12 cellular contexts compared by ENCODE assay signal in the genomic region with DNA sequence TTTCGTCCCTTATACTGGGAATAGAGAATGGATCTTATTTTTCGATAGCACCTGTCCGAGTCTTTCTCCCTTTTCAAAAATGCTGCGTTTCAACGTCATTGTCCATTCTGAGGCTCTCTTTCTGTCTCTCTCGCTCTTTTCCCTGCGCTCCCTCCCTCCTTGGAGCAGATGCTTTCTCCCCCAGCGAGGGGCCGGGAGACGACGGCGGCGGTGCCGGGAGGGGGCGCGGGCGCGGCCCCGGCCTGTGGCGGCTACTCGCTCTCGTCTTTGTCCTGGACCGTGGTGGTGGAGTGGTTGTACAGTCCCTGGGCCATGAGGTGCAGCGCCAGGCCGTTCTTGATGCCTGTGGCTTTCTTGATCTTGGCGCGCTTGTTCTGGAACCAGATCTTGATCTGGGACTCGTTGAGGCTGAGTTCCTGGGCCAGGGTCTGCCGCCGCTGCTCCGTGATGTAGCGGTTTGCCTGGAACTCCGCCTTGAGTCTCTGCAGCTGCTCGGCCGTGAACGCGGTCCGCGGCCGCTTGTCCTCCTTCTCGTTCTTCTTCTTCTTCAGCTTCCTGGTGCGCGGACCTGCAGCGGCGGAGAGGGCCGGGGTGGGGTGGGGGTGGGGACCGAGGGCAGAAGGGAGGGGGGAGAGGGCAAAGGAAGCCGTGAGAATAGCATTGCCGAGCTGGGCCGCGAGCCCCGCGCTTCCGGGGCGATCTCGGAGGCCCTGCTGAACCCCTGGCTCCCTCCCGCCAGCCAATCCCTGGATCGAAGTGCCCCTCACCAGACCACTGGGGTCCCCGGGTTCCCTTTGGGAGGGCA. TPM values are rescaled to one million over a fixed set of nuclear protein-coding genes. Genes with fewer than 3 reads are reported as not detected.
DNase-seq lines count a peak whose midpoint lies in the region; ATAC-seq and TF ChIP-seq lines count a peak whose summit lies in the region.
"Had no signal": no experiment of that assay in that cellular context is flagged by ENCODE, and none has a peak within 500 bp of the region (broad histone marks: within the 10 kb centered on the region; RNA-seq: fewer than 3 reads in every experiment).

No MANE protein-coding gene starts in this region.

- no peak for ATAC-seq in CD8-positive, alpha-beta T cell
- ATAC-seq in HG02870 (IDR thresholded peaks at IDR 0.05; ENCODE audit: unreplicated experiment) (no peak), GM18502 (IDR thresholded peaks at IDR 0.05; ENCODE audit: poor library complexity, unreplicated experiment) (no peak)

- TF ChIP-seq POLR2A in tibial nerve (IDR thresholded peaks at IDR 0.05): no peak

- no peak for TF ChIP-seq EP300 in tibial nerve (IDR thresholded peaks at IDR 0.05)

- DNase-seq in CD8-positive, alpha-beta T cell: peak in 1 of 7 experiments; percentile 47
- DNase-seq in MG63 (peak; percentile 73), fibroblast of mammary gland (ENCODE audit: low read depth) (no peak), trophoblast cell (no peak), tibial nerve (ENCODE audit: low spot score in 2 of 2) (no peak)
- DNase-seq in stimulated activated CD4-positive, alpha-beta T cell treated with anti-CD3 and anti-CD28 coated beads, Interleukin-1b, Interleukin-23, amount 100 ng/mL, for 48 hours: no peak
- DNase-seq: activated CD4-positive, alpha-beta T cell treated with anti-CD3 and anti-CD28 coated beads, Interleukin-2, amount 50 U/mL, for 4 hours; NCI-H1105 had no signal

- peak overlapping the region; percentile 87 for H3K4me3 Mint-ChIP-seq in CD8-positive, alpha-beta T cell

- H3K27ac ChIP-seq in CD8-positive, alpha-beta T cell (ENCODE audit: low read depth, low read length): no peak overlapping the region
- H3K27ac ChIP-seq in trophoblast cell (ENCODE audit: low read depth, low read length): no peak overlapping the region
- no peak overlapping the region for H3K27ac ChIP-seq in tibial nerve

- H2BK5ac ChIP-seq in trophoblast cell (ENCODE audit: low read depth, low read length, poor library complexity): no peak overlapping the region

- H4K91ac ChIP-seq in trophoblast cell (ENCODE audit: low read depth, low read length): peak overlapping the region; percentile 30

- no peaks in the 10 kb centered on the region for H3K36me3 Mint-ChIP-seq in CD8-positive, alpha-beta T cell

- peaks cover 9% of the 10 kb centered on the region for H3K79me2 ChIP-seq in trophoblast cell (ENCODE audit: control insufficient read depth, insufficient read depth, low read length, poor library complexity)

- H2BK12ac ChIP-seq in trophoblast cell (ENCODE audit: low read length): no peak overlapping the region

- H3K79me1 ChIP-seq in trophoblast cell (ENCODE audit: low read length): peaks cover 10% of the 10 kb centered on the region

- intact Hi-C loops in CD8-positive, alpha-beta T cell (cut with DNase I, micrococcal nuclease): no loop called here

- H3K4ac ChIP-seq in trophoblast cell (ENCODE audit: low read depth, low read length): no peak overlapping the region

- H3K4me3 ChIP-seq in CD8-positive, alpha-beta T cell (ENCODE audit: low read depth, low read length): peak overlapping the region; percentile 40
- H3K4me3 ChIP-seq in MG63 (peak overlapping the region; percentile 77), fibroblast of mammary gland (ENCODE audit: control insufficient read depth, low read depth, low read length) (peak overlapping the region; percentile 84), trophoblast cell (ENCODE audit: low read depth, low read length) (peak overlapping the region; percentile 20), tibial nerve (peak overlapping the region in 2 of 4 donors; percentile 27 to 41)

- peak overlapping the region; percentile 1 for H2AFZ ChIP-seq in trophoblast cell (ENCODE audit: insufficient read depth, low read length, poor library complexity)

- H3K9me3 Mint-ChIP-seq in CD8-positive, alpha-beta T cell: no peaks in the 10 kb centered on the region

- WGBS in trophoblast cell (ENCODE audit: extremely low coverage, insufficient coverage, insufficient read length): no CpG with 5 or more reads among the region's 59 CpGs
- 4 to 6% methylated on average over 42 to 53 of the region's 59 CpGs for WGBS in tibial nerve, 2 donors

- H3K36me3 ChIP-seq in CD8-positive, alpha-beta T cell (ENCODE audit: insufficient read depth, low read length): no peaks in the 10 kb centered on the region
- H3K36me3 ChIP-seq in MG63 (peaks cover 57% of the 10 kb centered on the region), trophoblast cell (ENCODE audit: control insufficient read depth in 1 of 2, insufficient read depth in 2 of 2, low read length in 2 of 2) (peaks cover 7 to 9% of the 10 kb centered on the region in 2 experiments), tibial nerve (no peaks in the 10 kb centered on the region)

- H2AK5ac ChIP-seq in trophoblast cell (ENCODE audit: low read length): no peak overlapping the region

- no peak overlapping the region for H3K27ac Mint-ChIP-seq in CD8-positive, alpha-beta T cell

- peak overlapping the region; percentile 50 for H3K18ac ChIP-seq in trophoblast cell (ENCODE audit: low read length)

- H3K4me1 ChIP-seq in CD8-positive, alpha-beta T cell (ENCODE audit: insufficient read depth, low read length): peaks cover 23% of the 10 kb centered on the region
- peaks cover 13% of the 10 kb centered on the region in 2 experiments for H3K4me1 ChIP-seq in trophoblast cell (ENCODE audit: control insufficient read depth in 1 of 2, insufficient read depth in 2 of 2, low read length in 2 of 2)
- peaks cover 0 to 52% (median 15%) of the 10 kb centered on the region in 4 donors for H3K4me1 ChIP-seq in tibial nerve

- POLR2A ChIA-PET in CD8-positive, alpha-beta T cell (lab: Charles Lee): no interaction called here

- H3K27me3 ChIP-seq in CD8-positive, alpha-beta T cell (ENCODE audit: insufficient read depth, low read length): peaks cover 56% of the 10 kb centered on the region
- H3K27me3 ChIP-seq in MG63 (no peaks in the 10 kb centered on the region), trophoblast cell (ENCODE audit: insufficient read depth, low read length) (peaks cover 62% of the 10 kb centered on the region), tibial nerve (peaks cover 10 to 96% of the 10 kb centered on the region in 2 donors)

- CTCF ChIA-PET in CD8-positive, alpha-beta T cell (lab: Charles Lee): interaction anchor here (1.5 kb wide), 1 partner anchor 13 kb away, joined by 5 read pairs; no protein-coding TSS in a partner anchor

- no peaks in the 10 kb centered on the region for H3K9me3 ChIP-seq in CD8-positive, alpha-beta T cell (ENCODE audit: low read length)
- H3K9me3 ChIP-seq in MG63 (no peaks in the 10 kb centered on the region), trophoblast cell (ENCODE audit: insufficient read depth, low read depth, low read length) (peaks cover 2% of the 10 kb centered on the region), tibial nerve (no peaks in the 10 kb centered on the region)

- peaks cover 28% of the 10 kb centered on the region for H3K4me1 Mint-ChIP-seq in CD8-positive, alpha-beta T cell (ENCODE audit: low read depth)

- H3K14ac ChIP-seq in trophoblast cell (ENCODE audit: low read length): peak overlapping the region; percentile 56

- no peak overlapping the region for H3K9ac ChIP-seq in trophoblast cell (ENCODE audit: low read length)

- peak overlapping the region; percentile 27 for H4K12ac ChIP-seq in trophoblast cell (ENCODE audit: low read depth, low read length)

- no peak overlapping the region for H3K23ac ChIP-seq in trophoblast cell (ENCODE audit: low read length)

- peak overlapping the region; percentile 64 for H3K4me2 ChIP-seq in trophoblast cell (ENCODE audit: low read length)

- peaks cover 76% of the 10 kb centered on the region for H3K27me3 Mint-ChIP-seq in CD8-positive, alpha-beta T cell (ENCODE audit: low read depth)

- no peak for TF ChIP-seq CTCF in CD8-positive, alpha-beta T cell (IDR thresholded peaks at IDR 0.05)
- TF ChIP-seq CTCF in fibroblast of mammary gland (conservative IDR thresholded peaks at IDR 0.05; ENCODE audit: control insufficient read depth, insufficient read depth, low read depth, low read length) (no peak), tibial nerve (IDR thresholded peaks at IDR 0.05) (no peak)

- peak overlapping the region; percentile 36 for H4K8ac ChIP-seq in trophoblast cell (ENCODE audit: low read depth, low read length)

- H2BK120ac ChIP-seq in trophoblast cell (ENCODE audit: insufficient read depth, low read length, poor library complexity): no peak overlapping the region

RNA-seq across cellular contexts. Expression of gene EN1, which starts 4.6 kb away (rescaled TPM):
- not detected for total RNA-seq in CD8-positive, alpha-beta T cell
- total RNA-seq in MG63 (2014; rRNA removed; shearing (Covaris generic); ENCODE audit: low replicate concordance): 1.2 and 7.2 TPM in 2 replicates
- polyA plus RNA-seq in trophoblast cell (2013): 6.0 and 6.5 TPM in 2 replicates
- total RNA-seq in tibial nerve: under 1 TPM in 3 of 4 donors, not detected in 1; 0.63 to 0.90 (median 0.78) TPM
- total RNA-seq: chondrocyte, G401 had no signal
